ENCODE assay signal across 8 cellular contexts in genomic region chr18:2846638-2847340, GRCh38. TPM values are rescaled to one million over a fixed set of nuclear protein-coding genes. Genes with fewer than 3 reads are reported as not detected.
A peak's percentile ranks its signal among the peaks of the same experiment; 100 is the strongest.
DNase-seq lines count a peak whose midpoint lies in the region; ATAC-seq and TF ChIP-seq lines count a peak whose summit lies in the region.

Gene EMILIN2, plus strand, starts transcription at chr18:2847006. Its CDS starts 183 bp downstream, at chr18:2847189.

- H3K36me3 Mint-ChIP-seq in IgD-negative memory B cell: peaks cover 3% of the 10 kb centered on the region
- H3K36me3 Mint-ChIP-seq in progenitor cell of endocrine pancreas (ENCODE audit: insufficient read depth): no peaks in the 10 kb centered on the region

- no peaks in the 10 kb centered on the region for H3K27me3 ChIP-seq in cardiac muscle cell

- TF ChIP-seq CTCF in cardiac muscle cell (IDR thresholded peaks at IDR 0.05; ENCODE audit: low read depth, low read length) (no peak), progenitor cell of endocrine pancreas (IDR thresholded peaks at IDR 0.05; ENCODE audit: unreplicated experiment) (no peak)

- DNase-seq in activated T-helper 9 cell treated with anti-CD3 and anti-CD28 coated beads, Interleukin-2, amount 50 U/mL, for 16 hours (ENCODE audit: low read depth): peak; percentile 21
- DNase-seq in cardiac muscle cell (ENCODE audit: low read depth in 1 of 2, low spot score in 1 of 2): peak; percentile 73 to 78
- peak; percentile 18 for DNase-seq in progenitor cell of endocrine pancreas (ENCODE audit: low spot score, unreplicated experiment)
- no peak for DNase-seq in NCI-H1417 treated with DMSO at 0.1 percent for 48 hours (lab: John Stamatoyannopoulos, UW)
- no peak for DNase-seq in NK-92 (lab: John Stamatoyannopoulos, UW; ENCODE audit: unreplicated experiment)

- H3K36me3 ChIP-seq in cardiac muscle cell: no peaks in the 10 kb centered on the region

- no peaks in the 10 kb centered on the region for H3K9me3 ChIP-seq in cardiac muscle cell (ENCODE audit: low read depth)

- peak within 1 kb of the TSS; percentile 71 for H3K4me3 ChIP-seq in cardiac muscle cell

- peaks cover 21% of the 10 kb centered on the region for H3K27me3 Mint-ChIP-seq in IgD-negative memory B cell
- H3K27me3 Mint-ChIP-seq in progenitor cell of endocrine pancreas: peaks cover 76% of the 10 kb centered on the region

- peak within 1 kb of the TSS; percentile 94 for H3K27ac ChIP-seq in cardiac muscle cell

- H3K4me1 ChIP-seq in cardiac muscle cell (ENCODE audit: low read depth): peaks cover 17% of the 10 kb centered on the region

- peak within 1 kb of the TSS; percentile 83 to 97 (median 90) for H3K4me3 Mint-ChIP-seq in IgD-negative memory B cell
- H3K4me3 Mint-ChIP-seq in progenitor cell of endocrine pancreas (ENCODE audit: low read depth): peak within 1 kb of the TSS; percentile 70

- H3K27ac Mint-ChIP-seq in IgD-negative memory B cell (peak within 1 kb of the TSS; percentile 83 to 93 (median 84)), progenitor cell of endocrine pancreas (no peak within 1 kb of the TSS)

- peaks cover 0 to 2% (median 0%) of the 10 kb centered on the region in 3 donors for H3K9me3 Mint-ChIP-seq in IgD-negative memory B cell
- no peaks in the 10 kb centered on the region for H3K9me3 Mint-ChIP-seq in progenitor cell of endocrine pancreas (ENCODE audit: low read depth)

- peaks cover 29 to 31% (median 30%) of the 10 kb centered on the region in 3 donors for H3K4me1 Mint-ChIP-seq in IgD-negative memory B cell
- peaks cover 6% of the 10 kb centered on the region for H3K4me1 Mint-ChIP-seq in progenitor cell of endocrine pancreas (ENCODE audit: low read depth)

- ATAC-seq in GM19328 (IDR thresholded peaks at IDR 0.05; ENCODE audit: unreplicated experiment) (peak; percentile 40), HG03442 (IDR thresholded peaks at IDR 0.05; ENCODE audit: unreplicated experiment) (no peak)

RNA-seq across cellular contexts. Expression of gene EMILIN2, which starts in this region (rescaled TPM):
- 2.9 TPM for polyA plus RNA-seq in IgD-negative memory B cell
- 75.9 and 134 TPM in 2 replicates for total RNA-seq in cardiac muscle cell
- polyA plus RNA-seq in cardiac muscle cell: 96.8 and 116 TPM in 2 replicates
- 8.7 and 12.5 TPM in 2 replicates for total RNA-seq in progenitor cell of endocrine pancreas

Comparison
In these comparisons a context has a peak if more than half of its experiments do, and no peak if none do; other contexts are left out.
1. RNA of gene EMILIN2 (polyA plus RNA-seq): 96.8 to 116 TPM in cardiac muscle cell; 2.9 TPM in IgD-negative memory B cell (single experiment); every median in the first group is over 10 times any median in the second.
2. DNase-seq: peak in activated T-helper 9 cell treated with anti-CD3 and anti-CD28 coated beads, Interleukin-2, amount 50 U/mL, for 16 hours (single experiment), cardiac muscle cell (2 of 2) and progenitor cell of endocrine pancreas (single experiment); none in NCI-H1417 treated with DMSO at 0.1 percent for 48 hours (single experiment) and NK-92 (single experiment).